In the genomic region with DNA sequence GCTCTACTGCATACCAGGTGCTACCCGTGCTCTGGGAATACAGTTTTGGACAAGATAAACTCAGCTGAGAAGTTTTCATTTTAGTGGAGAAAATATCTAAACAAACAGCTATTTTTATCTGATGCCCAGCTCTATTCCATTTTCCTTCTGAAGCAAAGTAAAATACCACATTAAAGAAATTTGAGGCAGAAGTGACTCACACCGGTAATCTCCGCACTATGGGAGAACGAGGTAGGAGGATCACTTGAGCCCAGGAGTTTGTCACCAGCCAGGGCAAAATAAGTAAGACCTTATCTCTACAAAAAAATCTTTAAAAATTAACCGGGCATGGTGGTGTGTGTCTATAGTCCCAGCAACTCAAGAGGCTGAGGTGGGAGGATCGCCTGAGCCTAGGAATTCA, we compare ENCODE assay signal across 22 cellular contexts.
DNase-seq lines count a peak whose midpoint lies in the region; ATAC-seq, FAIRE-seq and TF ChIP-seq lines count a peak whose summit lies in the region.
"Had no signal": no experiment of that assay in that cellular context is flagged by ENCODE, and none has a peak within 500 bp of the region (broad histone marks: within the 10 kb centered on the region; RNA-seq: fewer than 3 reads in every experiment).

No MANE protein-coding gene starts in this region.

- H3K27me3 ChIP-seq in astrocyte (ENCODE audit: insufficient read depth, low read length) (no peaks in the 10 kb centered on the region), thyroid gland (no peaks in the 10 kb centered on the region)
- no peaks in the 10 kb centered on the region for H3K27me3 ChIP-seq in CD4-positive, alpha-beta T cell (ENCODE audit: control insufficient read depth, insufficient read depth, low read length)

- no peaks in the 10 kb centered on the region for H3K9me3 ChIP-seq in astrocyte (ENCODE audit: insufficient read depth, low read depth, low read length)
- no peaks in the 10 kb centered on the region for H3K9me3 ChIP-seq in CD4-positive, alpha-beta T cell (ENCODE audit: control insufficient read depth, low read length)
- no peaks in the 10 kb centered on the region for H3K9me3 ChIP-seq in thyroid gland
- H3K9me3 ChIP-seq: HAP-1 had no signal

- no peak overlapping the region for H3K4me3 ChIP-seq in astrocyte (ENCODE audit: insufficient read depth, low read depth, low read length)
- no peak overlapping the region for H3K4me3 ChIP-seq in thyroid gland (replicated peaks in 1 of 3)
- H3K4me3 ChIP-seq: GM23248, HAP-1 had no signal

- no peak overlapping the region for H3K27ac Mint-ChIP-seq in astrocyte (ENCODE audit: unreplicated experiment)
- H3K27ac Mint-ChIP-seq in CD4-positive, alpha-beta T cell: no peak overlapping the region
- H3K27ac Mint-ChIP-seq in effector memory CD8-positive, alpha-beta T cell: no peak overlapping the region
- H3K27ac Mint-ChIP-seq: CD4-positive, alpha-beta memory T cell had no signal

- no peak for FAIRE-seq in astrocyte (lab: Jason Lieb, UNC)
- FAIRE-seq: G401.6, GM12891, GM19239 had no signal

- TF ChIP-seq CTCF in astrocyte (IDR thresholded peaks at IDR 0.05; ENCODE audit: insufficient read depth, low read depth, low read length): no peak
- no peak for TF ChIP-seq CTCF in CD4-positive, alpha-beta T cell (IDR thresholded peaks at IDR 0.05)
- no peak for TF ChIP-seq CTCF in thyroid gland (IDR thresholded peaks at IDR 0.05)

- CTCF ChIA-PET in CD4-positive, alpha-beta T cell (lab: Charles Lee): no interaction called here

- H3K27ac ChIP-seq in astrocyte (ENCODE audit: low read depth, low read length): no peak overlapping the region
- no peak overlapping the region for H3K27ac ChIP-seq in CD4-positive, alpha-beta T cell (ENCODE audit: low read depth, low read length)
- H3K27ac ChIP-seq in thyroid gland: no peak overlapping the region
- H3K27ac ChIP-seq: C4-2B, GM23248 had no signal

- H3K27me3 Mint-ChIP-seq in astrocyte (ENCODE audit: low read depth, unreplicated experiment): peaks cover 3% of the 10 kb centered on the region
- no peaks in the 10 kb centered on the region for H3K27me3 Mint-ChIP-seq in CD4-positive, alpha-beta T cell
- no peaks in the 10 kb centered on the region for H3K27me3 Mint-ChIP-seq in effector memory CD8-positive, alpha-beta T cell
- H3K27me3 Mint-ChIP-seq: CD4-positive, alpha-beta memory T cell had no signal

- whole genome bisulfite sequencing in thyroid gland, 2 donors: 68 to 70% methylated on average over 6 of the region's 6 CpGs

- H3K9me3 Mint-ChIP-seq in astrocyte (ENCODE audit: unreplicated experiment): peaks cover 2% of the 10 kb centered on the region
- no peaks in the 10 kb centered on the region for H3K9me3 Mint-ChIP-seq in CD4-positive, alpha-beta T cell
- H3K9me3 Mint-ChIP-seq in effector memory CD8-positive, alpha-beta T cell: peaks cover 4 to 14% of the 10 kb centered on the region in 2 donors

- H3K36me3 ChIP-seq in astrocyte (ENCODE audit: insufficient read depth, low read length): no peaks in the 10 kb centered on the region
- no peaks in the 10 kb centered on the region for H3K36me3 ChIP-seq in thyroid gland
- H3K36me3 ChIP-seq: HAP-1 had no signal

- H3K4me1 Mint-ChIP-seq in astrocyte (ENCODE audit: low read depth, unreplicated experiment): peaks cover 5% of the 10 kb centered on the region
- H3K4me1 Mint-ChIP-seq in CD4-positive, alpha-beta T cell (ENCODE audit: low read depth): no peaks in the 10 kb centered on the region
- no peaks in the 10 kb centered on the region for H3K4me1 Mint-ChIP-seq in effector memory CD8-positive, alpha-beta T cell (ENCODE audit: low read depth in 2 of 2)
- H3K4me1 Mint-ChIP-seq: CD4-positive, alpha-beta memory T cell had no signal

- intact Hi-C loops in CD4-positive, alpha-beta T cell (cut with DNase I, micrococcal nuclease): no loop called here
- intact Hi-C loops in thyroid gland (cut with DNase I): no loop called here

- peak; percentile 11 for DNase-seq in A172 (ENCODE audit: low spot score)
- DNase-seq in ELR (ENCODE audit: low read depth): peak; percentile 11
- peak; percentile 19 for DNase-seq in RPMI7951 (ENCODE audit: low read depth)
- peak; percentile 9 for DNase-seq in astrocyte (ENCODE audit: low read depth)
- no peak for DNase-seq in CD4-positive, alpha-beta T cell
- no peak for DNase-seq in thyroid gland
- no peak for DNase-seq in effector memory CD8-positive, alpha-beta T cell
- DNase-seq: 8988T; ACHN; AML-193; CD4-positive, alpha-beta memory T cell; DMS153; DMS79 treated with DMSO at 0.1 percent for 48 hours; EL; GM23248; KG1 had no signal

- no peak overlapping the region for H2AFZ ChIP-seq in astrocyte (ENCODE audit: low read depth, low read length)
- H2AFZ ChIP-seq: GM23248 had no signal

- H3K4me3 Mint-ChIP-seq in astrocyte (ENCODE audit: unreplicated experiment): no peak overlapping the region
- H3K4me3 Mint-ChIP-seq in CD4-positive, alpha-beta T cell: no peak overlapping the region
- no peak overlapping the region for H3K4me3 Mint-ChIP-seq in effector memory CD8-positive, alpha-beta T cell
- H3K4me3 Mint-ChIP-seq: CD4-positive, alpha-beta memory T cell had no signal

- H3K4me1 ChIP-seq in astrocyte (ENCODE audit: insufficient read depth, low read length): no peaks in the 10 kb centered on the region
- H3K4me1 ChIP-seq in thyroid gland: peaks cover 0 to 7% of the 10 kb centered on the region in 2 donors
- H3K4me1 ChIP-seq: HAP-1 had no signal

- POLR2A ChIA-PET in CD4-positive, alpha-beta T cell (lab: Charles Lee): no interaction called here

- H3K36me3 Mint-ChIP-seq in astrocyte (ENCODE audit: low read depth, unreplicated experiment): peaks cover 1% of the 10 kb centered on the region
- H3K36me3 Mint-ChIP-seq in CD4-positive, alpha-beta T cell (ENCODE audit: low read depth): no peaks in the 10 kb centered on the region
- H3K36me3 Mint-ChIP-seq in effector memory CD8-positive, alpha-beta T cell (ENCODE audit: insufficient read depth): no peaks in the 10 kb centered on the region
- H3K36me3 Mint-ChIP-seq: CD4-positive, alpha-beta memory T cell had no signal

- no peak for ATAC-seq in GM21723 (IDR thresholded peaks at IDR 0.05; ENCODE audit: unreplicated experiment)
- ATAC-seq in CD4-positive, alpha-beta T cell (ENCODE audit: poor library complexity): no peak
- ATAC-seq in effector memory CD8-positive, alpha-beta T cell (replicated peaks): no peak

- no peak for TF ChIP-seq POLR2A in thyroid gland (IDR thresholded peaks at IDR 0.05)

- H3K9ac ChIP-seq in astrocyte (ENCODE audit: low read length): no peak overlapping the region
- H3K9ac ChIP-seq: GM23248 had no signal

- no peaks in the 10 kb centered on the region for H4K20me1 ChIP-seq in astrocyte (ENCODE audit: insufficient read depth, low read length)

- no peak overlapping the region for H3K4me2 ChIP-seq in astrocyte (ENCODE audit: low read length)

- no peaks in the 10 kb centered on the region for H3K79me2 ChIP-seq in astrocyte (ENCODE audit: insufficient read depth, low read length)

Comparison
In these comparisons a context has a peak if more than half of its experiments do, and no peak if none do; other contexts are left out.
1. DNase-seq: peak in A172 (single experiment), ELR (single experiment), RPMI7951 (single experiment) and astrocyte (single experiment); none in CD4-positive, alpha-beta T cell (0 of 10), thyroid gland (0 of 2) and effector memory CD8-positive, alpha-beta T cell (0 of 3).